8 cellular contexts compared by ENCODE assay signal in the genomic region with DNA sequence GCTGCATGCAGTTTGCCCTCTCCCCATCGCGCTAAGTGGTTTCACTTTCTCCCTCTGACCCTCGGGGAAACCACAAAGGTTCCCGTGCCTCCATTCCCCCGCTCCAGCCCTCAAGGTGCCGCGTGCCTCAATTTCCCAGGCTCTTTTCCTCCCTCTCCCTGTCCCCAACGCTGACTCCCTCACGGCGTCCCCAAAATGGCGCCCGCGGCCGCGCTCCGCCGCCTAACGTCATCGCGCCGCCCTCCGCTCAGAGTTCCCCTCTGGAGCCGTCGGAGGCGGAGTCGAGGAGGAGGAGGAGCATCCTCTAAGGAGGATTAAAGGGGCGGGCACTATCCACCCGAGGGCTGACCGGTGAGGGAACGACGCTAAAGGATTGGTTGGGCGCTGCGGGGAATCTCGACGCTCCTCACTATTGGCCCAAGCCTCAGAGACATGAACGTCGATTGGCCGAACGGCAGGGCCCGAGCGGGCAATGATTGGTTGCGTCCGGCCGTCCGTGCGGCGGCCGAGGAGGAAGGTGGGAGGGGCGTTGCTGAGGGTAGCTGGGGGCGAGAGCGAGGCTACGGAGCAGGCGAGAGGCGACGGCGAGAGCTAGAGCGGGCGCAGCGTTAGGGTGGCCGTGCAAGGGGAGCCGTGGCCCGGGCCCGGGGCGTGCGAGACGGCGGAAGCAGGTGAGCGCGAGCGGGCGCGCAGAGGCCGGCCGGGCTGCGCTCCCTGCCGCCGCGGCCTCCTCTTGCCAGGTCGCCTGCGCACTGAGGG. TPM values are rescaled to one million over a fixed set of nuclear protein-coding genes. Genes with fewer than 3 reads are reported as not detected.
A peak's percentile ranks its signal among the peaks of the same experiment; 100 is the strongest.
DNase-seq lines count a peak whose midpoint lies in the region; ATAC-seq, FAIRE-seq and TF ChIP-seq lines count a peak whose summit lies in the region.

A gene with protein sequence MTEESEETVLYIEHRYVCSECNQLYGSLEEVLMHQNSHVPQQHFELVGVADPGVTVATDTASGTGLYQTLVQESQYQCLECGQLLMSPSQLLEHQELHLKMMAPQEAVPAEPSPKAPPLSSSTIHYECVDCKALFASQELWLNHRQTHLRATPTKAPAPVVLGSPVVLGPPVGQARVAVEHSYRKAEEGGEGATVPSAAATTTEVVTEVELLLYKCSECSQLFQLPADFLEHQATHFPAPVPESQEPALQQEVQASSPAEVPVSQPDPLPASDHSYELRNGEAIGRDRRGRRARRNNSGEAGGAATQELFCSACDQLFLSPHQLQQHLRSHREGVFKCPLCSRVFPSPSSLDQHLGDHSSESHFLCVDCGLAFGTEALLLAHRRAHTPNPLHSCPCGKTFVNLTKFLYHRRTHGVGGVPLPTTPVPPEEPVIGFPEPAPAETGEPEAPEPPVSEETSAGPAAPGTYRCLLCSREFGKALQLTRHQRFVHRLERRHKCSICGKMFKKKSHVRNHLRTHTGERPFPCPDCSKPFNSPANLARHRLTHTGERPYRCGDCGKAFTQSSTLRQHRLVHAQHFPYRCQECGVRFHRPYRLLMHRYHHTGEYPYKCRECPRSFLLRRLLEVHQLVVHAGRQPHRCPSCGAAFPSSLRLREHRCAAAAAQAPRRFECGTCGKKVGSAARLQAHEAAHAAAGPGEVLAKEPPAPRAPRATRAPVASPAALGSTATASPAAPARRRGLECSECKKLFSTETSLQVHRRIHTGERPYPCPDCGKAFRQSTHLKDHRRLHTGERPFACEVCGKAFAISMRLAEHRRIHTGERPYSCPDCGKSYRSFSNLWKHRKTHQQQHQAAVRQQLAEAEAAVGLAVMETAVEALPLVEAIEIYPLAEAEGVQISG (plus strand): TSS at position 551 of the 759 bp plus-strand sequence. CDS start 2,441 bp downstream, outside the sequence.

- peak within 1 kb of the TSS; percentile 81 for H3K4me3 ChIP-seq in NT2/D1 (ENCODE audit: insufficient read length, low read depth)
- peak within 1 kb of the TSS; percentile 82 to 91 (median 86) for H3K4me3 ChIP-seq in H1 (ENCODE audit: extremely low read depth in 1 of 4, insufficient read depth in 2 of 4, low read depth in 3 of 4, low read length in 4 of 4)

- peak within 1 kb of the TSS; percentile 100 for H3K4me3 Mint-ChIP-seq in activated CD8-positive, alpha-beta memory T cell treated with anti-CD3 and anti-CD28 coated beads, Interleukin-2, amount 10 ng/mL, durations not matched to agents 7 days and 5 days
- peak within 1 kb of the TSS; percentile 93 for H3K4me3 Mint-ChIP-seq in memory B cell

- CTCF ChIA-PET in activated CD8-positive, alpha-beta memory T cell treated with anti-CD3 and anti-CD28 coated beads, Interleukin-2, amount 10 ng/mL, durations not matched to agents 7 days and 5 days (lab: Charles Lee) = interaction anchor here (0.8 to 1.4 kb wide), 3 partner anchors 33 to 130 kb away, joined by 3 to 7 read pairs (median 6); no protein-coding TSS in a partner anchor
- CTCF ChIA-PET in H1 (lab: Charles Lee; ENCODE audit: partially characterized antibody) = interaction anchor here (1.4 to 1.7 kb wide), 2 partner anchors 9 to 16 kb away, joined by 3 to 6 read pairs; no protein-coding TSS in a partner anchor

- peak within 1 kb of the TSS; percentile 100 for H4K8ac ChIP-seq in H1 (ENCODE audit: extremely low read depth, insufficient read depth, low read length)

- peaks cover 21% of the 10 kb centered on the region for H3K23me2 ChIP-seq in H1 (ENCODE audit: low read depth, low read length)

- peak within 1 kb of the TSS; percentile 99 for H3K27ac Mint-ChIP-seq in activated CD8-positive, alpha-beta memory T cell treated with anti-CD3 and anti-CD28 coated beads, Interleukin-2, amount 10 ng/mL, durations not matched to agents 7 days and 5 days
- H3K27ac Mint-ChIP-seq in memory B cell = peak within 1 kb of the TSS; percentile 99

- POLR2A ChIA-PET in H1 (lab: Charles Lee; ENCODE audit: partially characterized antibody) = interaction anchor here (0.8 to 1.8 kb wide), 13 partner anchors 9 to 206 kb away, joined by 3 to 10 read pairs (median 4); a partner anchor contains a TSS

- no peaks in the 10 kb centered on the region for H3K9me3 ChIP-seq in NT2/D1 (ENCODE audit: insufficient read depth, low read length)
- no peaks in the 10 kb centered on the region for H3K9me3 ChIP-seq in H1 (ENCODE audit: insufficient read depth in 2 of 2, low read depth in 1 of 2, low read length in 1 of 2)

- TF ChIP-seq EP300 in H1 (IDR thresholded peaks at IDR 0.05; ENCODE audit: borderline replicate concordance in 1 of 2, low read depth in 2 of 2, low read length in 2 of 2) = no peak

- no peak within 1 kb of the TSS for H2BK120ac ChIP-seq in H1 (replicated peaks; ENCODE audit: low read depth, low read length)

- H3K27ac ChIP-seq in H1 (ENCODE audit: low read depth, low read length) = peak within 1 kb of the TSS; percentile 96

- peaks cover 22 to 37% of the 10 kb centered on the region in 2 experiments for H3K79me2 ChIP-seq in H1 (ENCODE audit: control insufficient read depth in 1 of 2, insufficient read depth in 2 of 2, low read length in 2 of 2)

- H3K4me1 ChIP-seq in NT2/D1 (ENCODE audit: insufficient read depth, insufficient read length) (peaks cover 3% of the 10 kb centered on the region), H1 (replicated peaks in 1 of 4; ENCODE audit: control insufficient read depth in 3 of 4, insufficient read depth in 4 of 4, low read length in 3 of 4) (peaks cover 0 to 4% (median 2%) of the 10 kb centered on the region in 4 experiments; a peak in 5 of 7 replicates)

- peaks cover 17% of the 10 kb centered on the region for H3K79me1 ChIP-seq in H1 (ENCODE audit: low read depth, low read length)

- H3K4ac ChIP-seq in H1 (replicated peaks; ENCODE audit: insufficient read length, low read depth, low read length) = peak within 1 kb of the TSS; percentile 64

- peak within 1 kb of the TSS; percentile 95 for H4K91ac ChIP-seq in H1 (replicated peaks; ENCODE audit: insufficient read length, low read length)

- DNase-seq in COR-L47 (lab: John Stamatoyannopoulos, UW) (peak; percentile 100), HUDEP-2 (lab: John Stamatoyannopoulos, UW; ENCODE audit: unreplicated experiment in 76 of 76) (peak; percentile 83 to 100 (median 99)), NT2/D1 (ENCODE audit: low read depth, low spot score) (peak; percentile 97), H1 (ENCODE audit: low read depth in 1 of 2, low spot score in 2 of 2) (peak; percentile 95 to 99), memory B cell (ENCODE audit: low spot score in 2 of 2) (peak; percentile 92 to 98)
- DNase-seq in activated CD8-positive, alpha-beta memory T cell treated with anti-CD3 and anti-CD28 coated beads, Interleukin-2, amount 10 ng/mL, durations not matched to agents 7 days and 5 days = peak; percentile 99
- peak; percentile 92 for DNase-seq in stimulated activated CD8-positive, alpha-beta memory T cell treated with anti-CD3 and anti-CD28 coated beads, Interleukin-12 subunit alpha, Interleukin-12 subunit beta, amount 100 ng/mL, for 24 hours (ENCODE audit: extremely low read depth)

- peak in 1 of 2 experiments; percentile 8; a peak in 1 of 3 replicates for TF ChIP-seq POLR2A in H1 (IDR thresholded peaks at IDR 0.05; ENCODE audit: control extremely low read depth in 1 of 2, low read depth in 2 of 2, low read length in 2 of 2)

- peak within 1 kb of the TSS; percentile 23; the same call in 1 of the 2 replicates for H2AFZ ChIP-seq in H1 (ENCODE audit: low read length)

- H2BK12ac ChIP-seq in H1 (ENCODE audit: low read depth, low read length) = peak within 1 kb of the TSS; percentile 98; the same call in 1 of the 2 replicates

- TF ChIP-seq RAD21 in H1 (IDR thresholded peaks at IDR 0.05 in 1 of 2, conservative IDR thresholded peaks at IDR 0.05 in 1 of 2; ENCODE audit: low read depth in 2 of 2, low read length in 2 of 2) = no peak

- H2BK20ac ChIP-seq in H1 (ENCODE audit: low read length) = no peak within 1 kb of the TSS

- peak within 1 kb of the TSS; percentile 93 for H3K9ac ChIP-seq in NT2/D1 (ENCODE audit: insufficient read length, low read depth)
- H3K9ac ChIP-seq in H1 (replicated peaks in 1 of 4; ENCODE audit: extremely low read depth in 1 of 4, low read depth in 3 of 4, low read length in 3 of 4) = peak within 1 kb of the TSS; percentile 91 to 97 (median 95)

- peak within 1 kb of the TSS; percentile 86; the same call in 1 of the 2 replicates for H2AK5ac ChIP-seq in H1 (ENCODE audit: low read depth, low read length)

- peaks cover 45% of the 10 kb centered on the region for H3K4me1 Mint-ChIP-seq in activated CD8-positive, alpha-beta memory T cell treated with anti-CD3 and anti-CD28 coated beads, Interleukin-2, amount 10 ng/mL, durations not matched to agents 7 days and 5 days
- peaks cover 28% of the 10 kb centered on the region for H3K4me1 Mint-ChIP-seq in memory B cell

- TF ChIP-seq CTCF in H1 (IDR thresholded peaks at IDR 0.05; ENCODE audit: control extremely low read depth in 1 of 3, insufficient read depth in 1 of 3, low read depth in 1 of 3, low read length in 3 of 3) = no peak

- peaks cover 14% of the 10 kb centered on the region for H3K36me3 Mint-ChIP-seq in activated CD8-positive, alpha-beta memory T cell treated with anti-CD3 and anti-CD28 coated beads, Interleukin-2, amount 10 ng/mL, durations not matched to agents 7 days and 5 days
- H3K36me3 Mint-ChIP-seq in memory B cell = peaks cover 3% of the 10 kb centered on the region

- H3K23ac ChIP-seq in H1 (ENCODE audit: insufficient read length) = no peak within 1 kb of the TSS

- ATAC-seq in GM21381 (IDR thresholded peaks at IDR 0.05; ENCODE audit: unreplicated experiment) (peak; percentile 93), memory B cell (ENCODE audit: low read depth) (peak; percentile 90)
- ATAC-seq in activated CD8-positive, alpha-beta memory T cell treated with anti-CD3 and anti-CD28 coated beads, Interleukin-2, amount 10 ng/mL, durations not matched to agents 7 days and 5 days = peak; percentile 97

- peak within 1 kb of the TSS; percentile 78 for H3K56ac ChIP-seq in H1 (replicated peaks; ENCODE audit: insufficient read length, low read depth, low read length)

- no peaks in the 10 kb centered on the region for H3K27me3 Mint-ChIP-seq in activated CD8-positive, alpha-beta memory T cell treated with anti-CD3 and anti-CD28 coated beads, Interleukin-2, amount 10 ng/mL, durations not matched to agents 7 days and 5 days
- no peaks in the 10 kb centered on the region for H3K27me3 Mint-ChIP-seq in memory B cell

- 3% methylated on average over 73 of the region's 80 CpGs; no CpG with 5 or more reads in 1 of the 2 experiments for WGBS in H1 (ENCODE audit: extremely low coverage in 1 of 2, insufficient coverage in 1 of 2, insufficient read length in 1 of 2, insufficient replicate concordance in 2 of 2, low coverage in 1 of 2, low lambda C conversion rate in 2 of 2, missing lambda C conversion rate in 1 of 2), 2 experiments

- H3K27me3 ChIP-seq in NT2/D1 (ENCODE audit: insufficient read depth, insufficient read length) (no peaks in the 10 kb centered on the region), H1 (replicated peaks in 1 of 4; ENCODE audit: control insufficient read depth in 3 of 4, extremely low read depth in 1 of 4, insufficient read depth in 3 of 4, low read length in 3 of 4) (no peaks in the 10 kb centered on the region)

- H3K4me2 ChIP-seq in H1 (ENCODE audit: insufficient read depth in 1 of 2, low read depth in 2 of 2, low read length in 2 of 2) = peak within 1 kb of the TSS; percentile 91 to 97

- H4K20me1 ChIP-seq in H1 (replicated peaks in 1 of 2; ENCODE audit: control insufficient read depth in 1 of 2, insufficient read depth in 2 of 2, low read length in 2 of 2) = peaks cover 26 to 36% of the 10 kb centered on the region in 2 experiments

- no peaks in the 10 kb centered on the region for H3K9me3 Mint-ChIP-seq in activated CD8-positive, alpha-beta memory T cell treated with anti-CD3 and anti-CD28 coated beads, Interleukin-2, amount 10 ng/mL, durations not matched to agents 7 days and 5 days (ENCODE audit: low read depth)
- no peaks in the 10 kb centered on the region for H3K9me3 Mint-ChIP-seq in memory B cell

- H3K18ac ChIP-seq in H1 (ENCODE audit: extremely low read depth, low read length) = peak within 1 kb of the TSS; percentile 99

- FAIRE-seq in H1 (lab: Jason Lieb, UNC) = peak; percentile 94

- H4K5ac ChIP-seq in H1 (ENCODE audit: insufficient read length, low read depth, low read length) = peak within 1 kb of the TSS; percentile 85

- peak within 1 kb of the TSS; percentile 99 for H2BK5ac ChIP-seq in H1 (ENCODE audit: low read depth, low read length)

- H3K36me3 ChIP-seq in NT2/D1 (ENCODE audit: insufficient read depth, insufficient read length, low read length) = peaks cover 34% of the 10 kb centered on the region
- H3K36me3 ChIP-seq in H1 (ENCODE audit: control insufficient read depth in 2 of 4, insufficient read depth in 4 of 4, low read length in 3 of 4) = peaks cover 17 to 25% (median 25%) of the 10 kb centered on the region in 4 experiments; a peak in 7 of 8 replicates

- H3K14ac ChIP-seq in H1 (ENCODE audit: insufficient read length) = peak within 1 kb of the TSS; percentile 31

- peak within 1 kb of the TSS; percentile 97; the same call in 1 of the 2 replicates for H2BK15ac ChIP-seq in H1 (ENCODE audit: low read length)

RNA-seq across cellular contexts. Expression of the gene that starts here (rescaled TPM):
- total RNA-seq in activated CD8-positive, alpha-beta memory T cell treated with anti-CD3 and anti-CD28 coated beads, Interleukin-2, amount 10 ng/mL, durations not matched to agents 7 days and 5 days = 10 to 100 TPM; 14.7 to 18.3 TPM
- total RNA-seq in H1 (2021; fragmentation: NEBNext Ultra II Directional; extraction: Animal tissue kit (Norgen Biotek cat#: 25700)) = 27.0 and 28.6 TPM in 2 replicates
- 38.8 and 53.8 TPM in 2 replicates for polyA plus RNA-seq in H1 (2011; rRNA removed)
- 27.7 TPM for polyA plus RNA-seq in H1 (2011; cell fraction: cytosol; rRNA removed)
- 31.4 TPM for polyA plus RNA-seq in H1 (2011; cell fraction: nucleus; rRNA removed)
- 12.2 to 27.2 TPM (median 24.2 TPM) in 4 replicates for polyA plus RNA-seq in H1 (2012, experiment 1 of 2)
- 22.8 TPM for polyA plus RNA-seq in H1 (2012, experiment 2 of 2)
- 13.2 TPM for polyA plus RNA-seq in H1 (2013, experiment 1 of 2)
- 11.9 TPM for polyA plus RNA-seq in H1 (2013, experiment 2 of 2)
- 41.6 and 41.8 TPM in 2 replicates for polyA minus RNA-seq in H1 (2011; rRNA and poly(A)+ RNA removed)
- 35.7 TPM for polyA minus RNA-seq in H1 (2011; cell fraction: cytosol; rRNA and poly(A)+ RNA removed)
- 29.8 TPM for polyA minus RNA-seq in H1 (2011; cell fraction: nucleus; rRNA and poly(A)+ RNA removed)

Comparison
In these comparisons a context has a peak if more than half of its experiments do, and no peak if none do; other contexts are left out.
1. Peak in every context shown above with its lines: DNase-seq, ATAC-seq, H3K4me3 ChIP-seq and H3K27ac ChIP-seq.